Comparison of ENCODE assay signal across 1 cellular context in the genomic region with DNA sequence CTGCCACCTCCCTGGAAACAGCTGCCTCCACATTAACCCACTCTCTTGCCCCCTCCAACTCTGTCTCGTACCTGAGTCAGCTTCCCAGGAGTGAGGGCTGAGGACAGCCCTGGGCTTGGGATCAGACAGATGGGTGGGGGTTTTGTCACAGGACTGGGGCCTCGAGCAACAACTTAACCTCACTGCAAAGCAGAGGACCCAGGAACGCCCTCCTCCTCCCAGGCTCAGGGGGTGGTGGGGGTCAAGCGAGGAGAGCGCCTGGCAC.
TF ChIP-seq lines count a peak whose summit lies in the region.

No MANE protein-coding gene starts in this region.

TF ChIP-seq in H1, 55 proteins besides CTCF, POLR2A, EP300 and RAD21:
- TF ChIP-seq, protein P1, sequence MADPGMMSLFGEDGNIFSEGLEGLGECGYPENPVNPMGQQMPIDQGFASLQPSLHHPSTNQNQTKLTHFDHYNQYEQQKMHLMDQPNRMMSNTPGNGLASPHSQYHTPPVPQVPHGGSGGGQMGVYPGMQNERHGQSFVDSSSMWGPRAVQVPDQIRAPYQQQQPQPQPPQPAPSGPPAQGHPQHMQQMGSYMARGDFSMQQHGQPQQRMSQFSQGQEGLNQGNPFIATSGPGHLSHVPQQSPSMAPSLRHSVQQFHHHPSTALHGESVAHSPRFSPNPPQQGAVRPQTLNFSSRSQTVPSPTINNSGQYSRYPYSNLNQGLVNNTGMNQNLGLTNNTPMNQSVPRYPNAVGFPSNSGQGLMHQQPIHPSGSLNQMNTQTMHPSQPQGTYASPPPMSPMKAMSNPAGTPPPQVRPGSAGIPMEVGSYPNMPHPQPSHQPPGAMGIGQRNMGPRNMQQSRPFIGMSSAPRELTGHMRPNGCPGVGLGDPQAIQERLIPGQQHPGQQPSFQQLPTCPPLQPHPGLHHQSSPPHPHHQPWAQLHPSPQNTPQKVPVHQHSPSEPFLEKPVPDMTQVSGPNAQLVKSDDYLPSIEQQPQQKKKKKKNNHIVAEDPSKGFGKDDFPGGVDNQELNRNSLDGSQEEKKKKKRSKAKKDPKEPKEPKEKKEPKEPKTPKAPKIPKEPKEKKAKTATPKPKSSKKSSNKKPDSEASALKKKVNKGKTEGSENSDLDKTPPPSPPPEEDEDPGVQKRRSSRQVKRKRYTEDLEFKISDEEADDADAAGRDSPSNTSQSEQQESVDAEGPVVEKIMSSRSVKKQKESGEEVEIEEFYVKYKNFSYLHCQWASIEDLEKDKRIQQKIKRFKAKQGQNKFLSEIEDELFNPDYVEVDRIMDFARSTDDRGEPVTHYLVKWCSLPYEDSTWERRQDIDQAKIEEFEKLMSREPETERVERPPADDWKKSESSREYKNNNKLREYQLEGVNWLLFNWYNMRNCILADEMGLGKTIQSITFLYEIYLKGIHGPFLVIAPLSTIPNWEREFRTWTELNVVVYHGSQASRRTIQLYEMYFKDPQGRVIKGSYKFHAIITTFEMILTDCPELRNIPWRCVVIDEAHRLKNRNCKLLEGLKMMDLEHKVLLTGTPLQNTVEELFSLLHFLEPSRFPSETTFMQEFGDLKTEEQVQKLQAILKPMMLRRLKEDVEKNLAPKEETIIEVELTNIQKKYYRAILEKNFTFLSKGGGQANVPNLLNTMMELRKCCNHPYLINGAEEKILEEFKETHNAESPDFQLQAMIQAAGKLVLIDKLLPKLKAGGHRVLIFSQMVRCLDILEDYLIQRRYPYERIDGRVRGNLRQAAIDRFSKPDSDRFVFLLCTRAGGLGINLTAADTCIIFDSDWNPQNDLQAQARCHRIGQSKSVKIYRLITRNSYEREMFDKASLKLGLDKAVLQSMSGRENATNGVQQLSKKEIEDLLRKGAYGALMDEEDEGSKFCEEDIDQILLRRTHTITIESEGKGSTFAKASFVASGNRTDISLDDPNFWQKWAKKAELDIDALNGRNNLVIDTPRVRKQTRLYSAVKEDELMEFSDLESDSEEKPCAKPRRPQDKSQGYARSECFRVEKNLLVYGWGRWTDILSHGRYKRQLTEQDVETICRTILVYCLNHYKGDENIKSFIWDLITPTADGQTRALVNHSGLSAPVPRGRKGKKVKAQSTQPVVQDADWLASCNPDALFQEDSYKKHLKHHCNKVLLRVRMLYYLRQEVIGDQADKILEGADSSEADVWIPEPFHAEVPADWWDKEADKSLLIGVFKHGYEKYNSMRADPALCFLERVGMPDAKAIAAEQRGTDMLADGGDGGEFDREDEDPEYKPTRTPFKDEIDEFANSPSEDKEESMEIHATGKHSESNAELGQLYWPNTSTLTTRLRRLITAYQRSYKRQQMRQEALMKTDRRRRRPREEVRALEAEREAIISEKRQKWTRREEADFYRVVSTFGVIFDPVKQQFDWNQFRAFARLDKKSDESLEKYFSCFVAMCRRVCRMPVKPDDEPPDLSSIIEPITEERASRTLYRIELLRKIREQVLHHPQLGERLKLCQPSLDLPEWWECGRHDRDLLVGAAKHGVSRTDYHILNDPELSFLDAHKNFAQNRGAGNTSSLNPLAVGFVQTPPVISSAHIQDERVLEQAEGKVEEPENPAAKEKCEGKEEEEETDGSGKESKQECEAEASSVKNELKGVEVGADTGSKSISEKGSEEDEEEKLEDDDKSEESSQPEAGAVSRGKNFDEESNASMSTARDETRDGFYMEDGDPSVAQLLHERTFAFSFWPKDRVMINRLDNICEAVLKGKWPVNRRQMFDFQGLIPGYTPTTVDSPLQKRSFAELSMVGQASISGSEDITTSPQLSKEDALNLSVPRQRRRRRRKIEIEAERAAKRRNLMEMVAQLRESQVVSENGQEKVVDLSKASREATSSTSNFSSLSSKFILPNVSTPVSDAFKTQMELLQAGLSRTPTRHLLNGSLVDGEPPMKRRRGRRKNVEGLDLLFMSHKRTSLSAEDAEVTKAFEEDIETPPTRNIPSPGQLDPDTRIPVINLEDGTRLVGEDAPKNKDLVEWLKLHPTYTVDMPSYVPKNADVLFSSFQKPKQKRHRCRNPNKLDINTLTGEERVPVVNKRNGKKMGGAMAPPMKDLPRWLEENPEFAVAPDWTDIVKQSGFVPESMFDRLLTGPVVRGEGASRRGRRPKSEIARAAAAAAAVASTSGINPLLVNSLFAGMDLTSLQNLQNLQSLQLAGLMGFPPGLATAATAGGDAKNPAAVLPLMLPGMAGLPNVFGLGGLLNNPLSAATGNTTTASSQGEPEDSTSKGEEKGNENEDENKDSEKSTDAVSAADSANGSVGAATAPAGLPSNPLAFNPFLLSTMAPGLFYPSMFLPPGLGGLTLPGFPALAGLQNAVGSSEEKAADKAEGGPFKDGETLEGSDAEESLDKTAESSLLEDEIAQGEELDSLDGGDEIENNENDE (IDR thresholded peaks at IDR 0.05; ENCODE audit: insufficient replicate concordance, low read length): no peak
- TF ChIP-seq GTF2F1 (IDR thresholded peaks at IDR 0.05; ENCODE audit: borderline replicate concordance, low read depth, low read length) (no peak), SUZ12 (IDR thresholded peaks at IDR 0.05; ENCODE audit: low read length) (no peak), BCL11A (IDR thresholded peaks at IDR 0.05; ENCODE audit: low read depth in 2 of 2, low read length in 2 of 2) (no peak), HDAC6 (IDR thresholded peaks at IDR 0.05; ENCODE audit: low read depth, low read length) (no peak), SRF (IDR thresholded peaks at IDR 0.05; ENCODE audit: low read depth, low read length) (no peak), TAF7 (optimal IDR thresholded peaks at IDR 0.05; ENCODE audit: borderline replicate concordance, low read depth, low read length) (no peak), FOSL1 (IDR thresholded peaks at IDR 0.05; ENCODE audit: insufficient read depth, low read depth, low read length) (no peak), CREB1 (IDR thresholded peaks at IDR 0.05) (no peak), SIX5 (IDR thresholded peaks at IDR 0.05; ENCODE audit: low read depth, low read length) (no peak), SAP30 (IDR thresholded peaks at IDR 0.05; ENCODE audit: insufficient read depth, insufficient replicate concordance, low read length) (no peak), CBX8 (IDR thresholded peaks at IDR 0.05; ENCODE audit: borderline replicate concordance, low read depth, low read length) (no peak), KDM5A (IDR thresholded peaks at IDR 0.05; ENCODE audit: low read length) (no peak), HDAC2 (IDR thresholded peaks at IDR 0.05; ENCODE audit: borderline replicate concordance in 1 of 2, low read depth in 2 of 2, low read length in 2 of 2) (no peak), CEBPB (IDR thresholded peaks at IDR 0.05; ENCODE audit: low read depth, low read length) (no peak), RBBP5 (IDR thresholded peaks at IDR 0.05; ENCODE audit: borderline replicate concordance, low read depth, low read length) (no peak)
